In the genomic region with DNA sequence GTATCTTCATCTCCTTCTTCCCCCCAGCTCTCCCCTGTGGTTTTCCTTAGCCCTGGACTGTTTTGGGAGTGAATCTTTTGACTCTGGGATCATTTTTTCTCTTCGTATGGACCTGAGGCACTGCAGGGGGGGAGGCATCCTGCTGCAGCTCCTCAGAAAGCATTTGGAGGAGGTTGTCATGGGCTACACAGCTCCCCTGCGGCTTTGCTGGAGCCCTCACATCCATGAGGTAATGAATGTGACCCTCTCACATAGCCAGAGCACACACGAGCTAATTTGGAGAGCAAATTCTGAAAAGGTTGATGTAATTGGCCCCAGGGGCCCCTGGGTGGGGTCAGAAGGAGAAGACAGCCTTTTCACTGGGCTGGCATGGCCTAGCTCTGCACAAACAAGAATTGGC, we compare ENCODE assay signal across 16 cellular contexts.
"Had no signal": no experiment of that assay in that cellular context is flagged by ENCODE, and none has a peak within 500 bp of the region (broad histone marks: within the 10 kb centered on the region; RNA-seq: fewer than 3 reads in every experiment).

No MANE protein-coding gene starts in this region.

- DNase-seq: effector CD4-positive, alpha-beta T cell; foreskin melanocyte; heart left ventricle; hippocampal formation; islet precursor cell; mammary epithelial cell; mucosa of descending colon; naive thymus-derived CD8-positive, alpha-beta T cell; posterior cingulate gyrus; small intestine; stimulated activated CD4-positive, alpha-beta T cell treated with anti-CD3 and anti-CD28 coated beads, Interleukin-12 subunit alpha, Interleukin-12 subunit beta, amount 100 ng/mL, for 4 hours; stimulated activated naive CD4-positive, alpha-beta T cell treated with Interleukin-2 at 50 U/mL for 16 hours had no signal

- H3K27me3 Mint-ChIP-seq: type B pancreatic cell had no signal

- H3K4me3 ChIP-seq: coronary artery, heart left ventricle, mucosa of descending colon, right atrium auricular region had no signal

- ATAC-seq: heart left ventricle; left lobe of liver; mucosa of descending colon; naive thymus-derived CD8-positive, alpha-beta T cell had no signal

- H3K27me3 ChIP-seq: right atrium auricular region had no signal

- H3K4me3 Mint-ChIP-seq: naive thymus-derived CD8-positive, alpha-beta T cell; type B pancreatic cell had no signal

- H3K36me3 ChIP-seq: heart left ventricle, right atrium auricular region had no signal

- H3K27ac Mint-ChIP-seq: naive thymus-derived CD8-positive, alpha-beta T cell; type B pancreatic cell had no signal

- H3K4me1 ChIP-seq: heart left ventricle, right atrium auricular region had no signal

- H3K36me3 Mint-ChIP-seq: naive thymus-derived CD8-positive, alpha-beta T cell; type B pancreatic cell had no signal

- H3K27ac ChIP-seq: coronary artery, heart left ventricle, right atrium auricular region had no signal

- H3K4me1 Mint-ChIP-seq: naive thymus-derived CD8-positive, alpha-beta T cell had no signal

- H3K9me3 Mint-ChIP-seq: naive thymus-derived CD8-positive, alpha-beta T cell; type B pancreatic cell had no signal
